ENCODE assay signal across 28 cellular contexts in genomic region chr3:7913283-7913682, GRCh38.
"Had no signal": no experiment of that assay in that cellular context is flagged by ENCODE, and none has a peak within 500 bp of the region (broad histone marks: within the 10 kb centered on the region; RNA-seq: fewer than 3 reads in every experiment).

No MANE protein-coding gene starts in this region.

- H3K9ac ChIP-seq: neural progenitor cell, parathyroid adenoma had no signal

- H3K9me3 Mint-ChIP-seq: neural progenitor cell; stimulated activated effector memory CD8-positive, alpha-beta T cell treated with anti-CD3 and anti-CD28 coated beads, Interleukin-12 subunit alpha, Interleukin-12 subunit beta, amount 100 ng/mL, for 72 hours; stimulated activated naive B cell treated with anti-CD40 and anti-IgM and Interleukin-4, amounts not matched to agents 10 μg/mL and 1 μg/mL and 100 μg/mL, for 72 hours had no signal

- H3K36me3 Mint-ChIP-seq: neural progenitor cell; stimulated activated effector memory CD8-positive, alpha-beta T cell treated with anti-CD3 and anti-CD28 coated beads, Interleukin-12 subunit alpha, Interleukin-12 subunit beta, amount 100 ng/mL, for 72 hours; stimulated activated naive B cell treated with anti-CD40 and anti-IgM and Interleukin-4, amounts not matched to agents 10 μg/mL and 1 μg/mL and 100 μg/mL, for 72 hours had no signal

- H3K4me2 ChIP-seq: neural progenitor cell had no signal

- H3K4me1 ChIP-seq: neural progenitor cell, parathyroid adenoma, psoas muscle, right lobe of liver, sigmoid colon, stomach, thyroid gland, tibial nerve, upper lobe of left lung, vagina had no signal

- H3K9me3 ChIP-seq: ovary, psoas muscle, right lobe of liver, sigmoid colon, stomach, thoracic aorta, thyroid gland, tibial nerve, upper lobe of left lung, vagina had no signal

- H3K27me3 ChIP-seq: neural progenitor cell, ovary, right lobe of liver, sigmoid colon, stomach, thyroid gland, tibial nerve, upper lobe of left lung, vagina had no signal

- H2AFZ ChIP-seq: neural progenitor cell, parathyroid adenoma had no signal

- H3K27ac Mint-ChIP-seq: nephron; neural progenitor cell; progenitor cell of endocrine pancreas; stimulated activated effector memory CD8-positive, alpha-beta T cell treated with anti-CD3 and anti-CD28 coated beads, Interleukin-12 subunit alpha, Interleukin-12 subunit beta, amount 100 ng/mL, for 72 hours; stimulated activated naive B cell treated with anti-CD40 and anti-IgM and Interleukin-4, amounts not matched to agents 10 μg/mL and 1 μg/mL and 100 μg/mL, for 72 hours; stimulated activated naive CD8-positive, alpha-beta T cell treated with anti-CD3 and anti-CD28 coated beads, Interleukin-15, Interleukin-2, amounts not matched to agents 100 ng/mL and 50 ng/mL, for 24 hours had no signal

- H3K4me1 Mint-ChIP-seq: neural progenitor cell; stimulated activated effector memory CD8-positive, alpha-beta T cell treated with anti-CD3 and anti-CD28 coated beads, Interleukin-12 subunit alpha, Interleukin-12 subunit beta, amount 100 ng/mL, for 72 hours; stimulated activated naive B cell treated with anti-CD40 and anti-IgM and Interleukin-4, amounts not matched to agents 10 μg/mL and 1 μg/mL and 100 μg/mL, for 72 hours had no signal

- H3K27ac ChIP-seq: neural progenitor cell, ovary, parathyroid adenoma, psoas muscle, right lobe of liver, sigmoid colon, stomach, thoracic aorta, thyroid gland, tibial nerve, upper lobe of left lung, vagina had no signal

- ATAC-seq: psoas muscle; right cardiac atrium; right lobe of liver; stimulated activated effector memory CD8-positive, alpha-beta T cell treated with anti-CD3 and anti-CD28 coated beads, Interleukin-12 subunit alpha, Interleukin-12 subunit beta, amount 100 ng/mL, for 72 hours; stimulated activated naive B cell treated with anti-CD40 and anti-IgM and Interleukin-4, amounts not matched to agents 10 μg/mL and 1 μg/mL and 100 μg/mL, for 72 hours had no signal

- H3K79me2 ChIP-seq: parathyroid adenoma had no signal

- H3K27me3 Mint-ChIP-seq: progenitor cell of endocrine pancreas; stimulated activated naive B cell treated with anti-CD40 and anti-IgM and Interleukin-4, amounts not matched to agents 10 μg/mL and 1 μg/mL and 100 μg/mL, for 72 hours; stimulated activated naive CD8-positive, alpha-beta T cell treated with anti-CD3 and anti-CD28 coated beads, Interleukin-15, Interleukin-2, amounts not matched to agents 100 ng/mL and 50 ng/mL, for 24 hours had no signal

- H3K36me3 ChIP-seq: neural progenitor cell, ovary, right lobe of liver, sigmoid colon, stomach, thoracic aorta, thyroid gland, tibial nerve, upper lobe of left lung, vagina had no signal

- H3K4me3 ChIP-seq: neural progenitor cell, ovary, psoas muscle, right lobe of liver, sigmoid colon, stomach, thoracic aorta, thyroid gland, tibial nerve, upper lobe of left lung, vagina had no signal

- DNase-seq: occipital lobe; ovary; posterior cingulate gyrus; psoas muscle; right cardiac atrium; right lobe of liver; sigmoid colon; small intestine; stimulated activated CD4-positive, alpha-beta T cell treated with anti-CD3 and anti-CD28 coated beads, Interleukin-15, amount 100 ng/mL, for 24 hours; stimulated activated CD4-positive, alpha-beta T cell treated with anti-CD3 and anti-CD28 coated beads, Interleukin-2, amount 100 ng/mL, for 24 hours; stimulated activated CD4-positive, alpha-beta T cell treated with anti-CD3 and anti-CD28 coated beads, Interleukin-2, amount 100 ng/mL, for 48 hours; stimulated activated CD4-positive, alpha-beta T cell treated with anti-CD3 and anti-CD28 coated beads, Interleukin-4, amount 100 ng/mL, for 24 hours; stimulated activated naive B cell treated with anti-CD40 and anti-IgM and Interleukin-4, amounts not matched to agents 10 μg/mL and 1 μg/mL and 100 μg/mL, for 72 hours; stimulated activated naive CD4-positive, alpha-beta T cell treated with Interleukin-2 at 50 U/mL for 16 hours; stomach; thyroid gland; trophoblast cell; upper lobe of left lung had no signal

- H3K4me3 Mint-ChIP-seq: nephron; neural progenitor cell; stimulated activated effector memory CD8-positive, alpha-beta T cell treated with anti-CD3 and anti-CD28 coated beads, Interleukin-12 subunit alpha, Interleukin-12 subunit beta, amount 100 ng/mL, for 72 hours; stimulated activated naive B cell treated with anti-CD40 and anti-IgM and Interleukin-4, amounts not matched to agents 10 μg/mL and 1 μg/mL and 100 μg/mL, for 72 hours; stimulated activated naive CD8-positive, alpha-beta T cell treated with anti-CD3 and anti-CD28 coated beads, Interleukin-15, Interleukin-2, amounts not matched to agents 100 ng/mL and 50 ng/mL, for 24 hours had no signal

- FAIRE-seq: small intestine, urothelium cell line had no signal
